10 cellular contexts compared by ENCODE assay signal in the genomic region with DNA sequence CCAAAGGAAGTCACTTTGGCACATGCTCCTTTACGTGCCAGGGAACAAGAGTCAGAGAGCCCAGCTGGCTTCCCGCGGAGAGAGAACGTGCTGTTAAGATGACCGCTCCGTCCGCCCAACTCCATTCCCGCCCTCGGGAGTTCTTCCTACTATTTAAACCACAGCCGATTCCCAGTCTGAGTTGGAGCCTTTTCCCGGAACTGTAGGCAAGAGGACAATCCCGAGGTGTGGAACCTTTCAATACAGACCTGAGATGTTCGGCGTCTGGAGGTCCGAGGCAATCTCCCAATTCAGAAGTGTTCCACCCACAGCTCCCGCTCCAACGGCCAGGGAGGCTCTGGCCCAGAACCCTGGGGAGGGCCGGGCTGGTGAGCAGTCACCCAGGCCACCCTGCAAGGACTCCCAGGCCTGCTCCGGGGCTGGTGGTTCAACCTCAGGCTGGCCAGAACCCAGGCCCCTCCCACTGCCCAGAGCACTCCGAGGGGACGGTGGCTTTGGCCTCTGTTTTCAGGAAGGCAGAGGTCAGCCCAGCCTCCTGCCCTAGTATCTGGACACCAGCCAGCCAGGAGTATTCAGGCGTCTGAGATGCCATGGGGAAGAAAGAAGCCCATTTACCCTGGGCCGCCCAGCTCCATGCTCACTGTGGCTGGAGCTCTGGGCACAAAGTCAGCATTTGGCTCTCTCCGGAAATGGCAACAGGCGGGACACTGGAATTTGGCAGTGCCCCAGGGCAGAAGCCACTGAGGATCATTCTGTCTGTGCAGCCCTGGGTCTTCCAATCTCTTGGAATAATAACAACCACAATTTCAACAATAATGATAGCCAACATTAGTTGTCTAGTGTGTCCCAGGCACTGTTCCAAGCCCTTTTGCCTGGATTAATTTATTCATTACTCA. TPM values are rescaled to one million over a fixed set of nuclear protein-coding genes. Genes with fewer than 3 reads are reported as not detected.
DNase-seq lines count a peak whose midpoint lies in the region; ATAC-seq and TF ChIP-seq lines count a peak whose summit lies in the region.
"Had no signal": no experiment of that assay in that cellular context is flagged by ENCODE, and none has a peak within 500 bp of the region (broad histone marks: within the 10 kb centered on the region; RNA-seq: fewer than 3 reads in every experiment).

No MANE protein-coding gene starts in this region.

- peak overlapping the region; percentile 87 for H3K27ac Mint-ChIP-seq in chondrocyte (ENCODE audit: unreplicated experiment)
- H3K27ac Mint-ChIP-seq: activated naive CD8-positive, alpha-beta T cell treated with anti-CD3 and anti-CD28 coated beads, Interleukin-2, amount 50 U/mL, for 24 hours had no signal

- peak overlapping the region; percentile 18 for H3K4me3 Mint-ChIP-seq in chondrocyte (ENCODE audit: unreplicated experiment)
- H3K4me3 Mint-ChIP-seq: activated naive CD8-positive, alpha-beta T cell treated with anti-CD3 and anti-CD28 coated beads, Interleukin-2, amount 50 U/mL, for 24 hours had no signal

- no peaks in the 10 kb centered on the region for H3K27me3 Mint-ChIP-seq in chondrocyte (ENCODE audit: low read depth)

- no peaks in the 10 kb centered on the region for H3K36me3 ChIP-seq in left lung

- no peak for TF ChIP-seq CTCF in chondrocyte (IDR thresholded peaks at IDR 0.05)
- TF ChIP-seq CTCF in left lung (IDR thresholded peaks at IDR 0.05): no peak

- H3K4me3 ChIP-seq in left lung: no peak overlapping the region

- peaks cover 0 to 5% of the 10 kb centered on the region in 2 donors for H3K9me3 ChIP-seq in left lung

- H3K27ac ChIP-seq in left lung (peak overlapping the region; percentile 78 to 82), substantia nigra (ENCODE audit: low read depth, low read length, poor library complexity, severe bottlenecking) (no peak overlapping the region)

- H3K9me3 Mint-ChIP-seq in chondrocyte (ENCODE audit: low read depth): peaks cover 17% of the 10 kb centered on the region

- ATAC-seq in left lung: peak; percentile 79
- ATAC-seq in HG03342 (IDR thresholded peaks at IDR 0.05; ENCODE audit: unreplicated experiment): no peak
- ATAC-seq in HG02588 (IDR thresholded peaks at IDR 0.05; ENCODE audit: unreplicated experiment): no peak
- ATAC-seq in HG03108 (IDR thresholded peaks at IDR 0.05; ENCODE audit: unreplicated experiment): no peak
- ATAC-seq: activated naive CD8-positive, alpha-beta T cell treated with anti-CD3 and anti-CD28 coated beads, Interleukin-2, amount 50 U/mL, for 24 hours had no signal

- peaks cover 24% of the 10 kb centered on the region for H3K4me1 Mint-ChIP-seq in chondrocyte (ENCODE audit: low read depth)

- peaks cover 17 to 72% of the 10 kb centered on the region in 2 donors for H3K4me1 ChIP-seq in left lung

- peaks cover 11% of the 10 kb centered on the region for H3K36me3 Mint-ChIP-seq in chondrocyte (ENCODE audit: low read depth)

- intact Hi-C loops in left lung (cut with DNase I): no loop called here

- DNase-seq in HS-27A (ENCODE audit: low read depth): peak; percentile 49
- no peak for DNase-seq in chondrocyte (ENCODE audit: low spot score)
- DNase-seq in left lung: peak; percentile 67 to 84
- DNase-seq in substantia nigra (lab: John Stamatoyannopoulos, UW): peak in 40 of 49 donors; percentile 11 to 83 (median 43)
- DNase-seq in NCI-H748 (lab: John Stamatoyannopoulos, UW; ENCODE audit: unreplicated experiment): no peak
- DNase-seq: activated naive CD8-positive, alpha-beta T cell treated with anti-CD3 and anti-CD28 coated beads, Interleukin-2, amount 50 U/mL, for 24 hours had no signal

- no peaks in the 10 kb centered on the region for H3K27me3 ChIP-seq in left lung

RNA-seq across cellular contexts. Expression of a gene that starts 21.4 kb away (rescaled TPM):
- total RNA-seq in chondrocyte (8.1 to 14.6 TPM (median 11.9 TPM) in 3 replicates), left lung (100 to 1,000 TPM; 263 to 487 TPM)
- total RNA-seq: T-helper 2 cell treated with Interferon-gamma antibody and Interleukin-4, amounts not matched to agents 100 ng/mL and 5 ng/mL, for 36 hours had no signal

Comparison
In these comparisons a context has a peak if more than half of its experiments do, and no peak if none do; other contexts are left out.
1. DNase-seq: peak in HS-27A (single experiment), left lung (2 of 2) and substantia nigra (40 of 49); none in chondrocyte (single experiment) and NCI-H748 (single experiment).
2. RNA of a gene that starts 21.4 kb away (total RNA-seq): 263 to 487 TPM in left lung; 8.1 to 14.6 TPM in chondrocyte; every median in the first group is over 10 times any median in the second.